ENCODE assay signal across 8 cellular contexts in the genomic region with DNA sequence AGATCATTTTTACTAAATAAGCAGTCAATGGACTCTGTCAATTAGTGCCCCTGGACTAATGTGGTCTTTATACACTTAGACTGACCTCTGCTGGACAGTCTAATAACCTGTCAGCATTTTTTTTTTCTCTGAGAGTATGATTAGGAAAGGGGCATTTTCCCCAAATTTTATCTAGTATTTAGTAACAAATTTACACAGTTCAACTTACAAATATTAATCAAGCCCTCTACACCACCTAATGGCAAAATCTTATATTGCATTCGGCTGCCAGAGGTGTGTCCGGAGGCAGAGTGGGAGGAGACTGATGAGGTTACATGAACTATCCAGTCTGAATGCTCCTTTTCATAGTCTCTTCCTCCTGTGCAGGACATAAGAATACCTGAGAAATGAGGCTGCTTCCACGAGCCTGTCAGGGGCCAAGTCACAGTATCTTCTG. TPM values are rescaled to one million over a fixed set of nuclear protein-coding genes. Genes with fewer than 3 reads are reported as not detected.
DNase-seq lines count a peak whose midpoint lies in the region; ATAC-seq and TF ChIP-seq lines count a peak whose summit lies in the region.

No MANE protein-coding gene starts in this region.

- no peak overlapping the region for H3K9ac ChIP-seq in endodermal cell (ENCODE audit: extremely low read depth, low read length, poor library complexity, severe bottlenecking)

- POLR2A ChIA-PET in activated CD4-positive, alpha-beta T cell treated with anti-CD3 and anti-CD28 coated beads, Interleukin-2, amount 10 ng/mL, durations not matched to agents 7 days and 5 days (lab: Charles Lee), result no interaction called here

- peaks cover 19% of the 10 kb centered on the region for H3K36me3 Mint-ChIP-seq in activated CD4-positive, alpha-beta T cell treated with anti-CD3 and anti-CD28 coated beads, Interleukin-2, amount 10 ng/mL, durations not matched to agents 7 days and 5 days (ENCODE audit: low read depth)
- peaks cover 33% of the 10 kb centered on the region for H3K36me3 Mint-ChIP-seq in endodermal cell (ENCODE audit: low read depth)
- peaks cover 2 to 14% of the 10 kb centered on the region in 2 donors for H3K36me3 Mint-ChIP-seq in naive B cell

- peak overlapping the region; percentile 2 for H3K4me3 Mint-ChIP-seq in activated CD4-positive, alpha-beta T cell treated with anti-CD3 and anti-CD28 coated beads, Interleukin-2, amount 10 ng/mL, durations not matched to agents 7 days and 5 days
- no peak overlapping the region for H3K4me3 Mint-ChIP-seq in endodermal cell
- H3K4me3 Mint-ChIP-seq in naive B cell, result peak overlapping the region in 3 of 8 donors; percentile 22 to 50 (median 29)

- peak; percentile 45 for TF ChIP-seq CTCF in AG09309 (IDR thresholded peaks at IDR 0.05; ENCODE audit: control insufficient read depth, insufficient read depth, low read depth, low read length, missing control alignments)
- peak; percentile 85 for TF ChIP-seq CTCF in endodermal cell (conservative IDR thresholded peaks at IDR 0.05)
- TF ChIP-seq CTCF in tibial artery (IDR thresholded peaks at IDR 0.05), result peak; percentile 53 to 56

- H3K4me1 Mint-ChIP-seq in activated CD4-positive, alpha-beta T cell treated with anti-CD3 and anti-CD28 coated beads, Interleukin-2, amount 10 ng/mL, durations not matched to agents 7 days and 5 days, result peaks cover 41% of the 10 kb centered on the region
- H3K4me1 Mint-ChIP-seq in endodermal cell, result peaks cover 7% of the 10 kb centered on the region
- H3K4me1 Mint-ChIP-seq in naive B cell, result peaks cover 17 to 33% (median 19%) of the 10 kb centered on the region in 3 donors

- H3K27me3 ChIP-seq in endodermal cell (ENCODE audit: control insufficient read depth, insufficient read depth, low read length, poor library complexity, severe bottlenecking) (no peaks in the 10 kb centered on the region), tibial artery (no peaks in the 10 kb centered on the region)

- H3K9me3 Mint-ChIP-seq in activated CD4-positive, alpha-beta T cell treated with anti-CD3 and anti-CD28 coated beads, Interleukin-2, amount 10 ng/mL, durations not matched to agents 7 days and 5 days, result no peaks in the 10 kb centered on the region
- H3K9me3 Mint-ChIP-seq in endodermal cell, result no peaks in the 10 kb centered on the region
- no peaks in the 10 kb centered on the region for H3K9me3 Mint-ChIP-seq in naive B cell

- peak; percentile 21 for DNase-seq in AG09309 (ENCODE audit: low read depth)
- DNase-seq in NCI-H526 (lab: John Stamatoyannopoulos, UW), result peak; percentile 49 to 67
- DNase-seq in activated CD4-positive, alpha-beta T cell treated with anti-CD3 and anti-CD28 coated beads, Interleukin-2, amount 10 ng/mL, durations not matched to agents 7 days and 5 days, result peak; percentile 87
- peak; percentile 80 for DNase-seq in endodermal cell
- DNase-seq in naive B cell, result peak; percentile 67
- peak in 1 of 2 donors; percentile 60 for DNase-seq in tibial artery

- H3K27ac Mint-ChIP-seq in activated CD4-positive, alpha-beta T cell treated with anti-CD3 and anti-CD28 coated beads, Interleukin-2, amount 10 ng/mL, durations not matched to agents 7 days and 5 days, result peak overlapping the region; percentile 73
- no peak overlapping the region for H3K27ac Mint-ChIP-seq in endodermal cell
- H3K27ac Mint-ChIP-seq in naive B cell, result peak overlapping the region; percentile 24 to 98 (median 95)

- no peaks in the 10 kb centered on the region for H3K27me3 Mint-ChIP-seq in activated CD4-positive, alpha-beta T cell treated with anti-CD3 and anti-CD28 coated beads, Interleukin-2, amount 10 ng/mL, durations not matched to agents 7 days and 5 days
- H3K27me3 Mint-ChIP-seq in endodermal cell (ENCODE audit: insufficient read depth) (no peaks in the 10 kb centered on the region), naive B cell (no peaks in the 10 kb centered on the region)

- H3K9me3 ChIP-seq in endodermal cell (ENCODE audit: control insufficient read depth, low read length), result no peaks in the 10 kb centered on the region
- H3K9me3 ChIP-seq in tibial artery, result no peaks in the 10 kb centered on the region

- intact Hi-C loops in tibial artery (cut with DNase I; ENCODE audit: low total_unique reads), result loop anchor here (2.0 kb wide), 1 partner anchor 355 kb away; no protein-coding TSS in a partner anchor

- H3K36me3 ChIP-seq in endodermal cell (ENCODE audit: control insufficient read depth, insufficient read depth, low read length), result peaks cover 23% of the 10 kb centered on the region
- peaks cover 15 to 55% (median 17%) of the 10 kb centered on the region in 3 donors for H3K36me3 ChIP-seq in tibial artery

- no peak overlapping the region for H3K4me3 ChIP-seq in AG09309 (ENCODE audit: control insufficient read depth, low read depth, low read length)
- H3K4me3 ChIP-seq in endodermal cell (ENCODE audit: low read length), result no peak overlapping the region
- no peak overlapping the region for H3K4me3 ChIP-seq in tibial artery

- CTCF ChIA-PET in activated CD4-positive, alpha-beta T cell treated with anti-CD3 and anti-CD28 coated beads, Interleukin-2, amount 10 ng/mL, durations not matched to agents 7 days and 5 days (lab: Charles Lee), result interaction anchor here (0.9 to 1.7 kb wide), 4 partner anchors 11 to 289 kb away, joined by 3 to 6 read pairs (median 5); no protein-coding TSS in a partner anchor

- 27 to 33% methylated on average over 2 to 3 of the region's 3 CpGs for WGBS in endodermal cell (ENCODE audit: insufficient coverage in 1 of 2, insufficient read length in 1 of 2), 2 experiments

- ATAC-seq in GM18502 (IDR thresholded peaks at IDR 0.05; ENCODE audit: poor library complexity, unreplicated experiment) (peak; percentile 70), HG03108 (IDR thresholded peaks at IDR 0.05; ENCODE audit: unreplicated experiment) (peak; percentile 59), naive B cell (ENCODE audit: low read depth in 2 of 2) (peak; percentile 34 to 40)

- H3K27ac ChIP-seq in endodermal cell (ENCODE audit: low read depth, low read length) (no peak overlapping the region), tibial artery (no peak overlapping the region)

- H3K4me1 ChIP-seq in endodermal cell (ENCODE audit: control insufficient read depth, insufficient read depth, low read length) (no peaks in the 10 kb centered on the region), tibial artery (no peaks in the 10 kb centered on the region)

RNA-seq across cellular contexts. Expression of a gene that starts 36.0 kb away (rescaled TPM):
- 1 to 10 TPM; 3.3 to 4.3 TPM for total RNA-seq in activated CD4-positive, alpha-beta T cell treated with anti-CD3 and anti-CD28 coated beads, Interleukin-2, amount 10 ng/mL, durations not matched to agents 7 days and 5 days
- total RNA-seq in endodermal cell, result 1 to 10 TPM; 3.1 to 7.3 TPM
- 3.9 TPM for polyA plus RNA-seq in endodermal cell (2013, experiment 1 of 2)
- 4.0 TPM for polyA plus RNA-seq in endodermal cell (2013, experiment 2 of 2)
- polyA plus RNA-seq in naive B cell (ENCODE audit: low read depth in 6 of 6), result under 1 TPM in 2 of 6 donors, not detected in 4; 0.17 to 0.45 TPM

RNA-seq across cellular contexts. Expression of a gene that starts 43.8 kb away (rescaled TPM):
- total RNA-seq in activated CD4-positive, alpha-beta T cell treated with anti-CD3 and anti-CD28 coated beads, Interleukin-2, amount 10 ng/mL, durations not matched to agents 7 days and 5 days, result 10 to 100 TPM; 23.1 to 25.5 TPM
- total RNA-seq in endodermal cell, result 10 to 100 TPM; 39.4 to 41.8 TPM
- 24.6 TPM for polyA plus RNA-seq in endodermal cell (2013, experiment 1 of 2)
- polyA plus RNA-seq in endodermal cell (2013, experiment 2 of 2), result 23.7 TPM
- polyA plus RNA-seq in naive B cell (ENCODE audit: low read depth in 6 of 6), result 10 to 100 TPM; 25.5 to 46.4 (median 36.5) TPM

RNA-seq across cellular contexts. Expression of a gene that starts 44.0 kb away (rescaled TPM):
- 1 to 10 TPM; 6.6 to 8.1 TPM for total RNA-seq in activated CD4-positive, alpha-beta T cell treated with anti-CD3 and anti-CD28 coated beads, Interleukin-2, amount 10 ng/mL, durations not matched to agents 7 days and 5 days
- 10 to 100 TPM; 25.7 to 27.8 TPM for total RNA-seq in endodermal cell
- 17.7 TPM for polyA plus RNA-seq in endodermal cell (2013, experiment 1 of 2)
- 13.5 TPM for polyA plus RNA-seq in endodermal cell (2013, experiment 2 of 2)
- polyA plus RNA-seq in naive B cell (ENCODE audit: low read depth in 6 of 6), result 10 to 100 TPM; 10.9 to 18.0 (median 12.5) TPM
